ENCODE assay signal across 25 cellular contexts in the genomic region with DNA sequence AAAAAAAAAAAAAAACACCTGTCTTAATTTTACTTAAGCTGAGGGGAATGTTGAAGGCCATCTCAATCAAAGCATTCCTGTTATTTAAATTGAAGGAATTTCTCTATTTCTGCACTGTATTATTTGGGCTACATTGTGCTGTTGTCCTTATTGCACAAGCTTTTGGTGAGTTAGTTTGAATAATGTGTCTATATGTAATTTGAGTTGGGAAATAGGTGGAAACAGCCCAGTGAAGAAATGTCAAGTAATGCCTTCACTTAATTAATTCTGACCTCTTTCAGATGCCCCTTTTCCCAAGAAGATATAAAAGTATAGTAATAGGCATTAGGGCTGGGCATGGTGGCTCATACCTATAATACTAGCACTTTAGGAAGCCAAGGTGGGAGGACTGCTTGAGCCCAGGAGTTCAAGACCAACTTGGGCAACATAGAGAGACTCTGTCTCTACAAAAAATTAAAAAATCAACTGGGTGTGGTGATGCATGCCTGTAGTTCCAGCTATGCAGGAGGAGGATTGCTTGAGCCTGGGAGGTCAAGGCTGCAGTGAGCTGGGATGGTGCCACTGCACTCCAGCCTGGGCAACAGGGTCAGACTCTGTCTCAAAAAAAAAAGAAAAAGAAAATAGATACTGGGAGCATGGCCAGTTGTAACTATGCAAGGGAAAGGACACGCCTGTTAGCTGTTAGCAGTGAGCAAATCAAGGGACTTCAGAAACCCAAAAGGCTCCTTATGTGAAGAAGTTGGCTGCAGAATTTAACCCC. TPM values are rescaled to one million over a fixed set of nuclear protein-coding genes. Genes with fewer than 3 reads are reported as not detected.
DNase-seq lines count a peak whose midpoint lies in the region; ATAC-seq and TF ChIP-seq lines count a peak whose summit lies in the region.
"Had no signal": no experiment of that assay in that cellular context is flagged by ENCODE, and none has a peak within 500 bp of the region (broad histone marks: within the 10 kb centered on the region; RNA-seq: fewer than 3 reads in every experiment).

No MANE protein-coding gene starts in this region.

- H3K4me3 Mint-ChIP-seq in MCF 10A (ENCODE audit: unreplicated experiment) (no peak overlapping the region), chondrocyte (ENCODE audit: unreplicated experiment) (no peak overlapping the region), progenitor cell of endocrine pancreas (ENCODE audit: low read depth) (no peak overlapping the region), Caco-2 (ENCODE audit: unreplicated experiment) (no peak overlapping the region)
- H3K4me3 Mint-ChIP-seq: CD8-positive, alpha-beta T cell; H9 had no signal

- no peak for TF ChIP-seq CTCF in MCF 10A (IDR thresholded peaks at IDR 0.05; ENCODE audit: unreplicated experiment)
- TF ChIP-seq CTCF in mammary epithelial cell (conservative IDR thresholded peaks at IDR 0.05 in 1 of 2, IDR thresholded peaks at IDR 0.05 in 1 of 2; ENCODE audit: extremely low read depth in 1 of 2, insufficient read depth in 1 of 2, low read depth in 1 of 2, low read length in 2 of 2), result no peak
- TF ChIP-seq CTCF in chondrocyte (IDR thresholded peaks at IDR 0.05), result no peak
- no peak for TF ChIP-seq CTCF in testis (IDR thresholded peaks at IDR 0.05)
- TF ChIP-seq CTCF in progenitor cell of endocrine pancreas (IDR thresholded peaks at IDR 0.05; ENCODE audit: unreplicated experiment), result no peak
- no peak for TF ChIP-seq CTCF in Caco-2 (IDR thresholded peaks at IDR 0.05; ENCODE audit: insufficient read depth in 1 of 2, low read depth in 1 of 2, low read length in 1 of 2, severe bottlenecking in 1 of 2, unreplicated experiment in 1 of 2)

- H3K4me1 ChIP-seq in mammary epithelial cell (ENCODE audit: insufficient read depth, low read length), result peaks cover 14% of the 10 kb centered on the region
- peaks cover 41% of the 10 kb centered on the region for H3K4me1 ChIP-seq in testis
- peaks cover 9% of the 10 kb centered on the region; the same call in 1 of the 2 replicates for H3K4me1 ChIP-seq in Caco-2

- H3K36me3 ChIP-seq in mammary epithelial cell (ENCODE audit: insufficient read depth, low read length), result peaks cover 3% of the 10 kb centered on the region
- H3K36me3 ChIP-seq in testis (ENCODE audit: low read depth, missing control alignments), result no peaks in the 10 kb centered on the region
- no peaks in the 10 kb centered on the region for H3K36me3 ChIP-seq in Caco-2 (ENCODE audit: control insufficient read depth, insufficient read depth, low read length)
- H3K36me3 ChIP-seq: Peyer's patch had no signal

- intact Hi-C loops in MCF 10A (cut with micrococcal nuclease), result no loop called here
- intact Hi-C loops in mammary epithelial cell (cut with micrococcal nuclease), result no loop called here
- intact Hi-C loops in testis (cut with DNase I; ENCODE audit: low total_unique reads), result loop anchor here (5.0 kb wide), 1 partner anchor 91 kb away; the partner anchor contains the start of gene EIF3F
- intact Hi-C loops in Caco-2 (cut with micrococcal nuclease; ENCODE audit: unreplicated experiment), result no loop called here

- BruUV-seq in MCF 10A (replicated peaks; lab: Mats Ljungman, UMichigan) (no TSS peak), mammary epithelial cell (replicated peaks; lab: Mats Ljungman, UMichigan) (no TSS peak), Caco-2 (replicated peaks; lab: Mats Ljungman, UMichigan) (no TSS peak)

- H3K4me2 ChIP-seq in mammary epithelial cell (ENCODE audit: insufficient read depth, low read depth, low read length), result no peak overlapping the region

- H3K27me3 ChIP-seq in mammary epithelial cell (ENCODE audit: insufficient read depth, low read length) (no peaks in the 10 kb centered on the region), testis (no peaks in the 10 kb centered on the region), Caco-2 (replicated peaks; ENCODE audit: control insufficient read depth, insufficient read depth, low read length) (no peaks in the 10 kb centered on the region)
- H3K27me3 ChIP-seq: Peyer's patch had no signal

- H3K27ac ChIP-seq in mammary epithelial cell (ENCODE audit: insufficient read depth, low read depth, low read length) (no peak overlapping the region), testis (peak overlapping the region in 1 of 2 donors; percentile 18)
- H3K27ac ChIP-seq: 22Rv1, Peyer's patch had no signal

- H4K20me1 ChIP-seq in mammary epithelial cell (ENCODE audit: insufficient read depth, low read length), result no peaks in the 10 kb centered on the region

- peak overlapping the region; percentile 40 for H3K27ac Mint-ChIP-seq in MCF 10A (ENCODE audit: low read depth, unreplicated experiment)
- peak overlapping the region; percentile 86 for H3K27ac Mint-ChIP-seq in chondrocyte (ENCODE audit: unreplicated experiment)
- H3K27ac Mint-ChIP-seq in progenitor cell of endocrine pancreas, result no peak overlapping the region
- H3K27ac Mint-ChIP-seq in Caco-2 (ENCODE audit: unreplicated experiment), result no peak overlapping the region
- H3K27ac Mint-ChIP-seq: CD8-positive, alpha-beta T cell; H9 had no signal

- no peak for DNase-seq in MCF 10A (ENCODE audit: unreplicated experiment)
- no peak for DNase-seq in mammary epithelial cell
- no peak for DNase-seq in chondrocyte (ENCODE audit: low spot score)
- peak; percentile 82 for DNase-seq in left lobe of liver (ENCODE audit: low spot score)
- peak; percentile 61 for DNase-seq in testis
- DNase-seq in progenitor cell of endocrine pancreas (ENCODE audit: low spot score, unreplicated experiment), result no peak
- DNase-seq in Caco-2, result no peak
- no peak for DNase-seq in KBM-7
- DNase-seq: ACHN; AML-193; C1 segment of cervical spinal cord; Calu3; CD8-positive, alpha-beta T cell; DMS153; GF-D8; H9; IMR-90; MV-4-11; NCI-H1694; NCI-H2081; NCI-H2171 treated with DMSO at 0.1 percent for 48 hours; NCI-H524 treated with DMSO at 0.1 percent for 48 hours; NCI-H82; Peyer's patch had no signal

- peaks cover 19% of the 10 kb centered on the region for H3K4me1 Mint-ChIP-seq in MCF 10A (ENCODE audit: insufficient read depth, unreplicated experiment)
- peaks cover 55% of the 10 kb centered on the region for H3K4me1 Mint-ChIP-seq in chondrocyte (ENCODE audit: low read depth)
- peaks cover 7% of the 10 kb centered on the region for H3K4me1 Mint-ChIP-seq in progenitor cell of endocrine pancreas (ENCODE audit: low read depth)
- H3K4me1 Mint-ChIP-seq in Caco-2 (ENCODE audit: low read depth, unreplicated experiment), result no peaks in the 10 kb centered on the region

- H3K36me3 Mint-ChIP-seq in MCF 10A (ENCODE audit: insufficient read depth, unreplicated experiment) (no peaks in the 10 kb centered on the region), chondrocyte (ENCODE audit: low read depth) (no peaks in the 10 kb centered on the region), progenitor cell of endocrine pancreas (ENCODE audit: insufficient read depth) (no peaks in the 10 kb centered on the region), Caco-2 (ENCODE audit: insufficient read depth, unreplicated experiment) (peaks cover 10% of the 10 kb centered on the region)
- H3K36me3 Mint-ChIP-seq: CD8-positive, alpha-beta T cell had no signal

- H3K4me3 ChIP-seq in mammary epithelial cell (replicated peaks in 1 of 3; ENCODE audit: insufficient read depth in 1 of 3, low read depth in 2 of 3, low read length in 3 of 3), result no peak overlapping the region
- no peak overlapping the region for H3K4me3 ChIP-seq in testis
- no peak overlapping the region for H3K4me3 ChIP-seq in Caco-2 (ENCODE audit: low read depth, low read length)
- H3K4me3 ChIP-seq: Peyer's patch had no signal

- dilution Hi-C loops in mammary epithelial cell (cut with HindIII; ENCODE audit: low sequenced_read_pairs), result no loop called here

- in situ Hi-C loops in mammary epithelial cell (cut with MboI; ENCODE audit: low sequenced_read_pairs in 2 of 2), result loop anchor here in 1 of 2 donors (25.0 kb wide), 1 partner anchor 309 kb away; no protein-coding TSS in a partner anchor
- in situ Hi-C loops in KBM-7 (cut with MboI; ENCODE audit: low pct_unique_long_range_greater_than_20kb, low sequenced_read_pairs), result no loop called here

- no peak for TF ChIP-seq POLR2A in testis (IDR thresholded peaks at IDR 0.05)

- CTCF ChIA-PET in MCF 10A (lab: Yijun Ruan, JAX), result interaction anchor here (0.6 to 8.1 kb wide), 5 partner anchors 10 to 324 kb away, joined by 3 to 260 read pairs (median 5); partner anchors contain the start of gene EIF3F
- CTCF ChIA-PET in mammary epithelial cell (lab: Charles Lee; ENCODE audit: low non-redundant PET), result no interaction called here
- CTCF ChIA-PET in Caco-2 (lab: Charles Lee), result interaction anchor here (0.7 to 1.7 kb wide), 2 partner anchors 91 to 456 kb away, joined by 3 to 12 read pairs; partner anchors contain the start of gene EIF3F

- ATAC-seq in left lobe of liver, result peak; percentile 69
- ATAC-seq: CD8-positive, alpha-beta T cell had no signal

- H3K9ac ChIP-seq in mammary epithelial cell (ENCODE audit: insufficient read depth, low read length), result no peak overlapping the region

- H3K27me3 Mint-ChIP-seq in MCF 10A (ENCODE audit: insufficient read depth, unreplicated experiment), result no peaks in the 10 kb centered on the region
- H3K27me3 Mint-ChIP-seq in chondrocyte (ENCODE audit: low read depth), result no peaks in the 10 kb centered on the region
- no peaks in the 10 kb centered on the region for H3K27me3 Mint-ChIP-seq in progenitor cell of endocrine pancreas
- no peaks in the 10 kb centered on the region for H3K27me3 Mint-ChIP-seq in Caco-2 (ENCODE audit: insufficient read depth, unreplicated experiment)

- H3K9me3 ChIP-seq in mammary epithelial cell (replicated peaks; ENCODE audit: insufficient read depth, low read length), result no peaks in the 10 kb centered on the region
- H3K9me3 ChIP-seq in testis, result no peaks in the 10 kb centered on the region
- H3K9me3 ChIP-seq in Caco-2, result peaks cover 11% of the 10 kb centered on the region; the same call in 1 of the 2 replicates
- H3K9me3 ChIP-seq: Peyer's patch had no signal

- POLR2A ChIA-PET in MCF 10A (lab: Yijun Ruan, JAX), result interaction anchor here (0.6 to 2.1 kb wide), 3 partner anchors 10 to 90 kb away, joined by 3 to 9 read pairs (median 7); partner anchors contain the start of gene EIF3F
- POLR2A ChIA-PET in Caco-2 (lab: Charles Lee), result no interaction called here

- no peaks in the 10 kb centered on the region for H3K9me3 Mint-ChIP-seq in MCF 10A (ENCODE audit: unreplicated experiment)
- H3K9me3 Mint-ChIP-seq in chondrocyte (ENCODE audit: low read depth), result peaks cover 3% of the 10 kb centered on the region
- H3K9me3 Mint-ChIP-seq in progenitor cell of endocrine pancreas (ENCODE audit: low read depth), result no peaks in the 10 kb centered on the region
- peaks cover 10% of the 10 kb centered on the region for H3K9me3 Mint-ChIP-seq in Caco-2 (ENCODE audit: unreplicated experiment)

- H2AFZ ChIP-seq in mammary epithelial cell (ENCODE audit: low read depth, low read length), result no peak overlapping the region

- H3K79me2 ChIP-seq in mammary epithelial cell (ENCODE audit: insufficient read depth, low read length), result peaks cover 5% of the 10 kb centered on the region

- 100% methylated on average over 1 of the region's 1 CpG for WGBS in mammary epithelial cell (ENCODE audit: low coverage, missing lambda C conversion rate)
- WGBS in testis, 2 donors, result 22 to 52% methylated on average over 1 of the region's 1 CpG

RNA-seq across cellular contexts. Expression of gene OR10A6, which starts 34.9 kb away (rescaled TPM):
- total RNA-seq in MCF 10A (2022) (not detected in 2 replicates), mammary epithelial cell (not detected), chondrocyte (not detected in 3 replicates), left lobe of liver (not detected), testis (not detected), progenitor cell of endocrine pancreas (not detected in 2 replicates), Caco-2 (2022) (not detected in 2 replicates)
- polyA plus RNA-seq in mammary epithelial cell (0.02 TPM), testis (ENCODE audit: insufficient read depth, low read depth, low replicate concordance) (not detected)
- not detected for polyA minus RNA-seq in mammary epithelial cell
- total RNA-seq: Calu3; CD8-positive, alpha-beta T cell; H9; IMR-90; Peyer's patch had no signal

RNA-seq across cellular contexts. Expression of gene OR10A3, which starts 45.3 kb away (rescaled TPM):
- not detected in 2 replicates for total RNA-seq in MCF 10A (2022)
- total RNA-seq in mammary epithelial cell, result under 1 TPM in 1 of 2 donors, not detected in 1; 0.17 TPM
- polyA plus RNA-seq in mammary epithelial cell, result not detected
- not detected for polyA minus RNA-seq in mammary epithelial cell
- not detected in 3 replicates for total RNA-seq in chondrocyte
- total RNA-seq in left lobe of liver, result not detected
- under 1 TPM in 1 of 2 donors, not detected in 1; 0.25 TPM for total RNA-seq in testis
- not detected for polyA plus RNA-seq in testis (ENCODE audit: insufficient read depth, low read depth, low replicate concordance)
- total RNA-seq in progenitor cell of endocrine pancreas, result not detected in 2 replicates
- total RNA-seq in Caco-2 (2022), result not detected in 2 replicates
- total RNA-seq: Calu3; CD8-positive, alpha-beta T cell; H9; IMR-90; Peyer's patch had no signal

Comparison
In these comparisons a context has a peak if more than half of its experiments do, and no peak if none do; other contexts are left out.
1. DNase-seq: peak in left lobe of liver (single experiment) and testis (single experiment); none in MCF 10A (single experiment), mammary epithelial cell (single experiment), chondrocyte (single experiment), progenitor cell of endocrine pancreas (single experiment), Caco-2 (0 of 2) and KBM-7 (single experiment).
2. H3K27ac Mint-ChIP-seq: peak in MCF 10A (single experiment) and chondrocyte (single experiment); none in progenitor cell of endocrine pancreas (single experiment) and Caco-2 (single experiment).